ENCODE assay signal across 13 cellular contexts in the genomic region with DNA sequence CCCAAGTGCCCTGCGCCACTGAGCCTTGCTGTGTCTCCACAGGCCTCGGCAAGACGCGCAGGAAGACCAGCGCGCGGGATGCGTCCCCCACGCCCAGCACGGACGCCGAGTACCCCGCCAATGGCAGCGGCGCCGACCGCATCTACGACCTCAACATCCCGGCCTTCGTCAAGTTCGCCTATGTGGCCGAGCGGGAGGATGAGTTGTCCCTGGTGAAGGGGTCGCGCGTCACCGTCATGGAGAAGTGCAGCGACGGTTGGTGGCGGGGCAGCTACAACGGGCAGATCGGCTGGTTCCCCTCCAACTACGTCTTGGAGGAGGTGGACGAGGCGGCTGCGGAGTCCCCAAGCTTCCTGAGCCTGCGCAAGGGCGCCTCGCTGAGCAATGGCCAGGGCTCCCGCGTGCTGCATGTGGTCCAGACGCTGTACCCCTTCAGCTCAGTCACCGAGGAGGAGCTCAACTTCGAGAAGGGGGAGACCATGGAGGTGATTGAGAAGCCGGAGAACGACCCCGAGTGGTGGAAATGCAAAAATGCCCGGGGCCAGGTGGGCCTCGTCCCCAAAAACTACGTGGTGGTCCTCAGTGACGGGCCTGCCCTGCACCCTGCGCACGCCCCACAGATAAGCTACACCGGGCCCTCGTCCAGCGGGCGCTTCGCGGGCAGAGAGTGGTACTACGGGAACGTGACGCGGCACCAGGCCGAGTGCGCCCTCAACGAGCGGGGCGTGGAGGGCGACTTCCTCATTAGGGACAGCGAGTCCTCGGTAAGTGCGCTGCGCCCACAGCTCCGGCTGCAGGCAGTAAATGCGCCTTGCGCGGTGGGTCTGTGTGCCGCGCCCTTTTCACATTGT.
"Had no signal": no experiment of that assay in that cellular context is flagged by ENCODE, and none has a peak within 500 bp of the region (broad histone marks: within the 10 kb centered on the region; RNA-seq: fewer than 3 reads in every experiment).

No MANE protein-coding gene starts in this region.

- H3K36me3 ChIP-seq: ovary had no signal

- H3K27me3 ChIP-seq: body of pancreas, ovary, stomach had no signal

- DNase-seq: activated CD4-positive, alpha-beta T cell treated with anti-CD3 and anti-CD28 coated beads, Interleukin-2, amount 50 U/mL, for 4 hours; activated CD4-positive, CD25-positive, alpha-beta regulatory T cell treated with anti-CD3 and anti-CD28 coated beads, Interleukin-2, amount 50 U/mL, for 72 hours; activated T-cell treated with anti-CD3 and anti-CD28 coated beads, Interleukin-2, amount 50 U/mL, for 1 hour; amniotic stem cell; body of pancreas; central memory CD4-positive, alpha-beta T cell; effector memory CD4-positive, alpha-beta T cell; hippocampal formation; left ventricle myocardium superior; mesendoderm; ovary; stimulated activated CD4-positive, alpha-beta T cell treated with anti-CD3 and anti-CD28 coated beads, Interleukin-12 subunit alpha, Interleukin-12 subunit beta, amount 100 ng/mL, for 4 hours; stomach had no signal

- H3K4me3 ChIP-seq: body of pancreas, ovary, stomach had no signal

- H3K27ac ChIP-seq: body of pancreas, stomach had no signal

- H3K9me3 ChIP-seq: body of pancreas, ovary, stomach had no signal

- ATAC-seq: body of pancreas, left ventricle myocardium superior had no signal
